8 cellular contexts compared by ENCODE assay signal in the genomic region with DNA sequence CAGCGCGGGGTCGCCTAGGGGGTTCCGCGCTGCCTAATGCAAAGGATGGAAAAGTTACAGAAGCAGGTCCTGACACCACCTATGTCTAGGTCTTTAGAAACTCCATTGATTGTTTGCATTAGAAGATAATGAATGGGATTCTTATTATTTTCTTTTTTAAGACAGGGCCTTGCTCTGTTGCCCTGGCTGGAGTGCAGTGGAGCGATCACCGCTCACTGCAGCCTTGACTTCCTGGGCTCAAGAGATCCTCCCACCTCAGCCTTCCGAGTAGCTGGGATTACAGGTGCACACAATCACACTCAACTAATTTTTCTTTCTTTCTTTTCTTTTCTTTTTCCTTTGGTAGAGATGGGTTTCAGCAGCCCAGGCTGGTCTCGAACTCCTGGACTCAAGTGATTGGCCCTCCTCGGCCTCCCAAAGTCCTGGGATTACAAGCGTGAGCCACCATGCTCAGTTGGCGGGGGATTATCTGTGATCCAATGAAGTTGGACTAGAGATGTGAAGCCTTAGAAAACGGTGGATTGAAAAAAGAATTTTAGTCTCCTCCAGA. TPM values are rescaled to one million over a fixed set of nuclear protein-coding genes. Genes with fewer than 3 reads are reported as not detected.
DNase-seq lines count a peak whose midpoint lies in the region; ATAC-seq and TF ChIP-seq lines count a peak whose summit lies in the region.

No MANE protein-coding gene starts in this region.

- H3K27me3 Mint-ChIP-seq in brain, result peaks cover 10% of the 10 kb centered on the region

- no peaks in the 10 kb centered on the region for H3K9me3 ChIP-seq in left ventricle myocardium inferior (replicated peaks)
- no peaks in the 10 kb centered on the region for H3K9me3 ChIP-seq in muscle layer of duodenum (ENCODE audit: control insufficient read depth in 1 of 2, low read length in 2 of 2)

- H3K36me3 ChIP-seq in left ventricle myocardium inferior (peaks cover 17% of the 10 kb centered on the region), muscle layer of duodenum (ENCODE audit: control insufficient read depth in 1 of 2, insufficient read depth in 2 of 2, low read length in 2 of 2) (peaks cover 8 to 15% of the 10 kb centered on the region in 2 donors)

- H3K27me3 ChIP-seq in left ventricle myocardium inferior (ENCODE audit: low read depth) (no peaks in the 10 kb centered on the region), muscle layer of duodenum (ENCODE audit: low read depth, low read length) (no peaks in the 10 kb centered on the region)

- ATAC-seq in Right ventricle myocardium superior (ENCODE audit: poor library complexity), result no peak
- peak; percentile 8 for ATAC-seq in HG03439 (IDR thresholded peaks at IDR 0.05; ENCODE audit: unreplicated experiment)

- H3K27ac Mint-ChIP-seq in brain, result peak overlapping the region; percentile 96 to 99 (median 97)

- H3K4me3 ChIP-seq in left ventricle myocardium inferior (peak overlapping the region; percentile 88), muscle layer of duodenum (ENCODE audit: low read depth in 1 of 2, low read length in 2 of 2) (peak overlapping the region; percentile 90 to 99)

- H3K36me3 Mint-ChIP-seq in brain, result peaks cover 27% of the 10 kb centered on the region

- TF ChIP-seq CTCF in left ventricle myocardium inferior (IDR thresholded peaks at IDR 0.05; ENCODE audit: borderline replicate concordance), result peak; percentile 4
- peak; percentile 12 to 54 for TF ChIP-seq CTCF in brain (conservative IDR thresholded peaks at IDR 0.05)

- peaks cover 58% of the 10 kb centered on the region for H3K4me1 Mint-ChIP-seq in brain

- no peak for DNase-seq in left ventricle myocardium inferior
- no peak for DNase-seq in Right ventricle myocardium superior
- no peak for DNase-seq in NCI-H1694 (lab: John Stamatoyannopoulos, UW)
- DNase-seq in GM19238 (ENCODE audit: insufficient read length, low spot score), result no peak
- DNase-seq in kidney glomerular epithelial cell (lab: John Stamatoyannopoulos, UW), result no peak

- H3K9me3 Mint-ChIP-seq in brain, result peaks cover 0 to 2% (median 0%) of the 10 kb centered on the region in 5 experiments

- H3K4me3 Mint-ChIP-seq in brain, result peak overlapping the region; percentile 96 to 100 (median 99)

- H3K4me1 ChIP-seq in left ventricle myocardium inferior, result peaks cover 51% of the 10 kb centered on the region
- H3K4me1 ChIP-seq in muscle layer of duodenum (ENCODE audit: control insufficient read depth in 1 of 2, insufficient read depth in 2 of 2, low read length in 2 of 2), result peaks cover 19 to 23% of the 10 kb centered on the region in 2 donors

- H3K27ac ChIP-seq in left ventricle myocardium inferior (replicated peaks) (peak overlapping the region; percentile 91), muscle layer of duodenum (ENCODE audit: low read length) (peak overlapping the region; percentile 36)

- intact Hi-C loops in left ventricle myocardium inferior (cut with micrococcal nuclease), result no loop called here
- intact Hi-C loops in Right ventricle myocardium superior (cut with DNase I), result no loop called here

RNA-seq across cellular contexts. Expression of a gene that starts 0.8 kb away (rescaled TPM):
- 38.4 TPM for total RNA-seq in left ventricle myocardium inferior
- total RNA-seq in Right ventricle myocardium superior, result 43.6 TPM
- 34.7 TPM for polyA plus RNA-seq in brain (ENCODE audit: insufficient read depth, low read depth, low replicate concordance)

RNA-seq across cellular contexts. Expression of a gene that starts 10.4 kb away (rescaled TPM):
- total RNA-seq in left ventricle myocardium inferior (13.9 TPM), Right ventricle myocardium superior (13.2 TPM)
- 3.7 TPM for polyA plus RNA-seq in brain (ENCODE audit: insufficient read depth, low read depth, low replicate concordance)
